In the genomic region with DNA sequence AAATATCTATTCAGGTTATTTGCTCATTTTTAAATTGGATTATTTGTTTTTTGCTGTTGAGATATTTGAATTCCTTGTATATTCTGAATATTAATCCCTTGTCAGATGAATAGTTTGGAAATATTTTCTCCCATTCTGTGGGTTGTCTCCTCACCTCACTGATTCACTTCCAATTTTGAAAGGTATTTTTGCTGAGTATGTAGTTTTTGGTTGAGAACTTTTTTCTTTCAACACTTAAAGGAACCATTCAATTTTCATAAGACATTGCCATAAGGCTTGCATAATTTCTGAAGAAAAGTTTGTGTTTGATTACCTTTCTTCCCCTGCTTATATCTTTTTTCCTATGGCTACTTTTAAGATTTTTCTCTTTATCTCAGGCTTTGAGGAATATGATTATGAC, we compare ENCODE assay signal across 21 cellular contexts.
"Had no signal": no experiment of that assay in that cellular context is flagged by ENCODE, and none has a peak within 500 bp of the region (broad histone marks: within the 10 kb centered on the region; RNA-seq: fewer than 3 reads in every experiment).

No MANE protein-coding gene starts in this region.

- ATAC-seq: foreskin keratinocyte, gastroesophageal sphincter, heart left ventricle, left lung, left ventricle myocardium superior, lower lobe of right lung, mucosa of descending colon had no signal

- H3K9me3 ChIP-seq: colonic mucosa had no signal

- H3K4me1 ChIP-seq: colonic mucosa, left lung, lower lobe of right lung had no signal

- H3K27me3 ChIP-seq: colonic mucosa, esophagus muscularis mucosa, foreskin keratinocyte, gastroesophageal sphincter, heart left ventricle, hepatocyte, left lung had no signal

- H3K4me2 ChIP-seq: hepatocyte had no signal

- H3K36me3 ChIP-seq: colonic mucosa, esophagus muscularis mucosa, gastroesophageal sphincter, heart left ventricle, left lung, lower lobe of right lung had no signal

- DNase-seq: colonic mucosa; cortex of kidney; effector memory CD4-positive, alpha-beta T cell; foreskin keratinocyte; heart left ventricle; hypothalamus; immature natural killer cell; islet precursor cell; kidney; kidney glomerular epithelial cell; left lung; left ventricle myocardium superior; lower lobe of right lung; mesenchymal stem cell; mucosa of descending colon; naive B cell had no signal

- FAIRE-seq: endothelial cell of umbilical vein, frontal cortex, kidney had no signal

- H2AFZ ChIP-seq: hepatocyte had no signal

- H3K27ac ChIP-seq: colonic mucosa, esophagus muscularis mucosa, foreskin keratinocyte, gastroesophageal sphincter, heart left ventricle, hepatocyte, left lung, lower lobe of right lung had no signal

- H3K79me2 ChIP-seq: hepatocyte had no signal

- H3K4me3 ChIP-seq: colonic mucosa, esophagus muscularis mucosa, gastroesophageal sphincter, heart left ventricle, hepatocyte, left lung, lower lobe of right lung, mucosa of descending colon had no signal
